Comparison of ENCODE assay signal across 1 cellular context in the genomic region with DNA sequence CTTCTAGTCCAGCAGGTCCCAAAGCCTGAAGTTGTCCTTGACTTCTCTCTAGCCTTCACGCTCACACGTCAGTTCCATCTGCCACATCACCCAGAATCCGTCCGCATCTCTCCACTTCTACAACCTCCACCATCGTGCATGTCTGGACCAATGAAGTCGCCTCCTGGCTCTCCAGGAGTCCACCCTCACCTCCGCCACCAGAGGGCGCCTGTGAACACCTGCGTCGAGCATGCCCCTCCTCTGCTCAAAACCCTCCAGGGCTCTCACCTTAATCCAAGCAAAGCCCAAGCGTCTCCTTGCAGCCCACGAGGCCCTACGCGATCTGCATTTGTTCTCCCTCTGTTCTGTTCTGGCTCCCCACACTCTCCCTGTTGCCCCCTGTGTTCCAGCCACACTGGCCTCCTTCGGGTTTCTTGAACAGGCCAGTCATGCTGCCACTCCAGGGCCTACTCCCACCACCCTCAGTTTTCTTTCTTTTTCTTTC.
A peak's percentile ranks its signal among the peaks of the same experiment; 100 is the strongest.
TF ChIP-seq lines count a peak whose summit lies in the region.

No MANE protein-coding gene starts in this region.

TF ChIP-seq in GM12878, 131 proteins besides CTCF, POLR2A, EP300 and RAD21 (continued from another document and continues in another):
- TF ChIP-seq, protein P1, sequence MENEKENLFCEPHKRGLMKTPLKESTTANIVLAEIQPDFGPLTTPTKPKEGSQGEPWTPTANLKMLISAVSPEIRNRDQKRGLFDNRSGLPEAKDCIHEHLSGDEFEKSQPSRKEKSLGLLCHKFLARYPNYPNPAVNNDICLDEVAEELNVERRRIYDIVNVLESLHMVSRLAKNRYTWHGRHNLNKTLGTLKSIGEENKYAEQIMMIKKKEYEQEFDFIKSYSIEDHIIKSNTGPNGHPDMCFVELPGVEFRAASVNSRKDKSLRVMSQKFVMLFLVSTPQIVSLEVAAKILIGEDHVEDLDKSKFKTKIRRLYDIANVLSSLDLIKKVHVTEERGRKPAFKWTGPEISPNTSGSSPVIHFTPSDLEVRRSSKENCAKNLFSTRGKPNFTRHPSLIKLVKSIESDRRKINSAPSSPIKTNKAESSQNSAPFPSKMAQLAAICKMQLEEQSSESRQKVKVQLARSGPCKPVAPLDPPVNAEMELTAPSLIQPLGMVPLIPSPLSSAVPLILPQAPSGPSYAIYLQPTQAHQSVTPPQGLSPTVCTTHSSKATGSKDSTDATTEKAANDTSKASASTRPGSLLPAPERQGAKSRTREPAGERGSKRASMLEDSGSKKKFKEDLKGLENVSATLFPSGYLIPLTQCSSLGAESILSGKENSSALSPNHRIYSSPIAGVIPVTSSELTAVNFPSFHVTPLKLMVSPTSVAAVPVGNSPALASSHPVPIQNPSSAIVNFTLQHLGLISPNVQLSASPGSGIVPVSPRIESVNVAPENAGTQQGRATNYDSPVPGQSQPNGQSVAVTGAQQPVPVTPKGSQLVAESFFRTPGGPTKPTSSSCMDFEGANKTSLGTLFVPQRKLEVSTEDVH (IDR thresholded peaks at IDR 0.05; ENCODE audit: low read depth, partially characterized antibody), result no peak
- TF ChIP-seq SMARCA5 (IDR thresholded peaks at IDR 0.05) (peak; percentile 54; the same call in 1 of the 2 replicates), ZNF384 (IDR thresholded peaks at IDR 0.05; ENCODE audit: borderline replicate concordance, low read depth, low read length) (no peak), CBX3 (IDR thresholded peaks at IDR 0.05; ENCODE audit: borderline replicate concordance, low read depth) (no peak), MEF2B (IDR thresholded peaks at IDR 0.05; ENCODE audit: partially characterized antibody, poor library complexity, severe bottlenecking) (no peak), HDAC6 (IDR thresholded peaks at IDR 0.05; ENCODE audit: unreplicated experiment) (no peak), BHLHE40 (IDR thresholded peaks at IDR 0.05; ENCODE audit: borderline replicate concordance in 1 of 2, low read depth in 2 of 2, low read length in 1 of 2) (0 out of 4 replicates have a peak, but pooled peaks of 1 of the 2 experiments have one; percentile 22), CREB1 (IDR thresholded peaks at IDR 0.05; ENCODE audit: low read depth) (peak; percentile 60), NR2C2 (IDR thresholded peaks at IDR 0.05; ENCODE audit: borderline replicate concordance, control insufficient read depth, insufficient read length, low read depth) (no peak), GABPA (IDR thresholded peaks at IDR 0.05; ENCODE audit: low read depth) (no peak), ZNF274 (IDR thresholded peaks at IDR 0.05; ENCODE audit: insufficient read depth, insufficient read length) (no peak), MYB (IDR thresholded peaks at IDR 0.05; ENCODE audit: borderline replicate concordance, low read depth, low read length) (no peak), RBBP5 (conservative IDR thresholded peaks at IDR 0.05) (no peak), ZBED1 (IDR thresholded peaks at IDR 0.05; ENCODE audit: borderline replicate concordance) (no peak), JUNB (IDR thresholded peaks at IDR 0.05) (no peak), MXI1 (IDR thresholded peaks at IDR 0.05; ENCODE audit: low read depth, low read length) (no peak), CBX5 (IDR thresholded peaks at IDR 0.05; ENCODE audit: low read depth) (no peak), SREBF1 (IDR thresholded peaks at IDR 0.05; ENCODE audit: low read length) (no peak), DPF2 (IDR thresholded peaks at IDR 0.05) (no peak), TCF12 (IDR thresholded peaks at IDR 0.05; ENCODE audit: low read depth, low read length) (peak; percentile 42; the same call in 1 of the 2 replicates), ESRRA (IDR thresholded peaks at IDR 0.05; ENCODE audit: low read length) (no peak), ASH2L (IDR thresholded peaks at IDR 0.05; ENCODE audit: borderline replicate concordance, low read depth) (no peak), MTA3 (IDR thresholded peaks at IDR 0.05; ENCODE audit: borderline replicate concordance, low read length) (no peak), BRCA1 (IDR thresholded peaks at IDR 0.05; ENCODE audit: low read depth, low read length) (no peak), CHD1 (IDR thresholded peaks at IDR 0.05; ENCODE audit: low read depth, low read length) (no peak), POLR2AphosphoS5 (IDR thresholded peaks at IDR 0.05; ENCODE audit: low read length) (no peak), CEBPB (IDR thresholded peaks at IDR 0.05; ENCODE audit: borderline replicate concordance in 1 of 2, low read depth in 2 of 2, low read length in 2 of 2) (no peak), MYC (IDR thresholded peaks at IDR 0.05; ENCODE audit: insufficient read depth, insufficient read length, insufficient replicate concordance, low read length, severe bottlenecking) (no peak)
- TF ChIP-seq, protein P2, sequence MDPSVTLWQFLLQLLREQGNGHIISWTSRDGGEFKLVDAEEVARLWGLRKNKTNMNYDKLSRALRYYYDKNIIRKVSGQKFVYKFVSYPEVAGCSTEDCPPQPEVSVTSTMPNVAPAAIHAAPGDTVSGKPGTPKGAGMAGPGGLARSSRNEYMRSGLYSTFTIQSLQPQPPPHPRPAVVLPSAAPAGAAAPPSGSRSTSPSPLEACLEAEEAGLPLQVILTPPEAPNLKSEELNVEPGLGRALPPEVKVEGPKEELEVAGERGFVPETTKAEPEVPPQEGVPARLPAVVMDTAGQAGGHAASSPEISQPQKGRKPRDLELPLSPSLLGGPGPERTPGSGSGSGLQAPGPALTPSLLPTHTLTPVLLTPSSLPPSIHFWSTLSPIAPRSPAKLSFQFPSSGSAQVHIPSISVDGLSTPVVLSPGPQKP (IDR thresholded peaks at IDR 0.05; ENCODE audit: low read depth, low read length), result peak; percentile 32; the same call in 1 of the 2 replicates
- TF ChIP-seq, protein P3, sequence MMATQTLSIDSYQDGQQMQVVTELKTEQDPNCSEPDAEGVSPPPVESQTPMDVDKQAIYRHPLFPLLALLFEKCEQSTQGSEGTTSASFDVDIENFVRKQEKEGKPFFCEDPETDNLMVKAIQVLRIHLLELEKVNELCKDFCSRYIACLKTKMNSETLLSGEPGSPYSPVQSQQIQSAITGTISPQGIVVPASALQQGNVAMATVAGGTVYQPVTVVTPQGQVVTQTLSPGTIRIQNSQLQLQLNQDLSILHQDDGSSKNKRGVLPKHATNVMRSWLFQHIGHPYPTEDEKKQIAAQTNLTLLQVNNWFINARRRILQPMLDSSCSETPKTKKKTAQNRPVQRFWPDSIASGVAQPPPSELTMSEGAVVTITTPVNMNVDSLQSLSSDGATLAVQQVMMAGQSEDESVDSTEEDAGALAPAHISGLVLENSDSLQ (IDR thresholded peaks at IDR 0.05), result peak; percentile 16; the same call in 1 of the 2 replicates
- TF ChIP-seq, protein P4, sequence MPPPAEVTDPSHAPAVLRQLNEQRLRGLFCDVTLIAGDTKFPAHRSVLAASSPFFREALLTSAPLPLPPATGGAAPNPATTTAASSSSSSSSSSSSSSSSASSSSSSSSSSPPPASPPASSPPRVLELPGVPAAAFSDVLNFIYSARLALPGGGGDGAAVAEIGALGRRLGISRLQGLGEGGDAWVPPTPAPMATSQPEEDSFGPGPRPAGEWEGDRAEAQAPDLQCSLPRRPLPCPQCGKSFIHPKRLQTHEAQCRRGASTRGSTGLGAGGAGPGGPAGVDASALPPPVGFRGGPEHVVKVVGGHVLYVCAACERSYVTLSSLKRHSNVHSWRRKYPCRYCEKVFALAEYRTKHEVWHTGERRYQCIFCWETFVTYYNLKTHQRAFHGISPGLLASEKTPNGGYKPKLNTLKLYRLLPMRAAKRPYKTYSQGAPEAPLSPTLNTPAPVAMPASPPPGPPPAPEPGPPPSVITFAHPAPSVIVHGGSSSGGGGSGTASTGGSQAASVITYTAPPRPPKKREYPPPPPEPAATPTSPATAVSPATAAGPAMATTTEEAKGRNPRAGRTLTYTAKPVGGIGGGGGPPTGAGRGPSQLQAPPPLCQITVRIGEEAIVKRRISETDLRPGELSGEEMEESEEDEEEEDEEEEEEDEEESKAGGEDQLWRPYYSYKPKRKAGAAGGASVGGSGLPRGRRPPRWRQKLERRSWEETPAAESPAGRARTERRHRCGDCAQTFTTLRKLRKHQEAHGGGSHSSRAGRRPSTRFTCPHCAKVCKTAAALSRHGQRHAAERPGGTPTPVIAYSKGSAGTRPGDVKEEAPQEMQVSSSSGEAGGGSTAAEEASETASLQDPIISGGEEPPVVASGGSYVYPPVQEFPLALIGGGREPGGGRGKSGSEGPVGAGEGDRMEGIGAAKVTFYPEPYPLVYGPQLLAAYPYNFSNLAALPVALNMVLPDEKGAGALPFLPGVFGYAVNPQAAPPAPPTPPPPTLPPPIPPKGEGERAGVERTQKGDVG (CRISPR knock-in tag; IDR thresholded peaks at IDR 0.05), result no peak
- TF ChIP-seq, protein P5, sequence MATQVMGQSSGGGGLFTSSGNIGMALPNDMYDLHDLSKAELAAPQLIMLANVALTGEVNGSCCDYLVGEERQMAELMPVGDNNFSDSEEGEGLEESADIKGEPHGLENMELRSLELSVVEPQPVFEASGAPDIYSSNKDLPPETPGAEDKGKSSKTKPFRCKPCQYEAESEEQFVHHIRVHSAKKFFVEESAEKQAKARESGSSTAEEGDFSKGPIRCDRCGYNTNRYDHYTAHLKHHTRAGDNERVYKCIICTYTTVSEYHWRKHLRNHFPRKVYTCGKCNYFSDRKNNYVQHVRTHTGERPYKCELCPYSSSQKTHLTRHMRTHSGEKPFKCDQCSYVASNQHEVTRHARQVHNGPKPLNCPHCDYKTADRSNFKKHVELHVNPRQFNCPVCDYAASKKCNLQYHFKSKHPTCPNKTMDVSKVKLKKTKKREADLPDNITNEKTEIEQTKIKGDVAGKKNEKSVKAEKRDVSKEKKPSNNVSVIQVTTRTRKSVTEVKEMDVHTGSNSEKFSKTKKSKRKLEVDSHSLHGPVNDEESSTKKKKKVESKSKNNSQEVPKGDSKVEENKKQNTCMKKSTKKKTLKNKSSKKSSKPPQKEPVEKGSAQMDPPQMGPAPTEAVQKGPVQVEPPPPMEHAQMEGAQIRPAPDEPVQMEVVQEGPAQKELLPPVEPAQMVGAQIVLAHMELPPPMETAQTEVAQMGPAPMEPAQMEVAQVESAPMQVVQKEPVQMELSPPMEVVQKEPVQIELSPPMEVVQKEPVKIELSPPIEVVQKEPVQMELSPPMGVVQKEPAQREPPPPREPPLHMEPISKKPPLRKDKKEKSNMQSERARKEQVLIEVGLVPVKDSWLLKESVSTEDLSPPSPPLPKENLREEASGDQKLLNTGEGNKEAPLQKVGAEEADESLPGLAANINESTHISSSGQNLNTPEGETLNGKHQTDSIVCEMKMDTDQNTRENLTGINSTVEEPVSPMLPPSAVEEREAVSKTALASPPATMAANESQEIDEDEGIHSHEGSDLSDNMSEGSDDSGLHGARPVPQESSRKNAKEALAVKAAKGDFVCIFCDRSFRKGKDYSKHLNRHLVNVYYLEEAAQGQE (IDR thresholded peaks at IDR 0.05; ENCODE audit: low read depth, low read length), result no peak
- TF ChIP-seq, protein P6, sequence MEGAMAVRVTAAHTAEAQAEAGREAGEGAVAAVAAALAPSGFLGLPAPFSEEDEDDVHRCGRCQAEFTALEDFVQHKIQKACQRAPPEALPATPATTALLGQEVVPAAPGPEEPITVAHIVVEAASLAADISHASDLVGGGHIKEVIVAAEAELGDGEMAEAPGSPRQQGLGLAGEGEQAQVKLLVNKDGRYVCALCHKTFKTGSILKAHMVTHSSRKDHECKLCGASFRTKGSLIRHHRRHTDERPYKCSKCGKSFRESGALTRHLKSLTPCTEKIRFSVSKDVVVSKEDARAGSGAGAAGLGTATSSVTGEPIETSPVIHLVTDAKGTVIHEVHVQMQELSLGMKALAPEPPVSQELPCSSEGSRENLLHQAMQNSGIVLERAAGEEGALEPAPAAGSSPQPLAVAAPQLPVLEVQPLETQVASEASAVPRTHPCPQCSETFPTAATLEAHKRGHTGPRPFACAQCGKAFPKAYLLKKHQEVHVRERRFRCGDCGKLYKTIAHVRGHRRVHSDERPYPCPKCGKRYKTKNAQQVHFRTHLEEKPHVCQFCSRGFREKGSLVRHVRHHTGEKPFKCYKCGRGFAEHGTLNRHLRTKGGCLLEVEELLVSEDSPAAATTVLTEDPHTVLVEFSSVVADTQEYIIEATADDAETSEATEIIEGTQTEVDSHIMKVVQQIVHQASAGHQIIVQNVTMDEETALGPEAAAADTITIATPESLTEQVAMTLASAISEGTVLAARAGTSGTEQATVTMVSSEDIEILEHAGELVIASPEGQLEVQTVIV (IDR thresholded peaks at IDR 0.05; ENCODE audit: borderline replicate concordance, partially characterized antibody), result no peak
- TF ChIP-seq, protein P7, sequence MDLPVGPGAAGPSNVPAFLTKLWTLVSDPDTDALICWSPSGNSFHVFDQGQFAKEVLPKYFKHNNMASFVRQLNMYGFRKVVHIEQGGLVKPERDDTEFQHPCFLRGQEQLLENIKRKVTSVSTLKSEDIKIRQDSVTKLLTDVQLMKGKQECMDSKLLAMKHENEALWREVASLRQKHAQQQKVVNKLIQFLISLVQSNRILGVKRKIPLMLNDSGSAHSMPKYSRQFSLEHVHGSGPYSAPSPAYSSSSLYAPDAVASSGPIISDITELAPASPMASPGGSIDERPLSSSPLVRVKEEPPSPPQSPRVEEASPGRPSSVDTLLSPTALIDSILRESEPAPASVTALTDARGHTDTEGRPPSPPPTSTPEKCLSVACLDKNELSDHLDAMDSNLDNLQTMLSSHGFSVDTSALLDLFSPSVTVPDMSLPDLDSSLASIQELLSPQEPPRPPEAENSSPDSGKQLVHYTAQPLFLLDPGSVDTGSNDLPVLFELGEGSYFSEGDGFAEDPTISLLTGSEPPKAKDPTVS (IDR thresholded peaks at IDR 0.05; ENCODE audit: low read depth, low read length), result no peak
- TF ChIP-seq, protein P8, sequence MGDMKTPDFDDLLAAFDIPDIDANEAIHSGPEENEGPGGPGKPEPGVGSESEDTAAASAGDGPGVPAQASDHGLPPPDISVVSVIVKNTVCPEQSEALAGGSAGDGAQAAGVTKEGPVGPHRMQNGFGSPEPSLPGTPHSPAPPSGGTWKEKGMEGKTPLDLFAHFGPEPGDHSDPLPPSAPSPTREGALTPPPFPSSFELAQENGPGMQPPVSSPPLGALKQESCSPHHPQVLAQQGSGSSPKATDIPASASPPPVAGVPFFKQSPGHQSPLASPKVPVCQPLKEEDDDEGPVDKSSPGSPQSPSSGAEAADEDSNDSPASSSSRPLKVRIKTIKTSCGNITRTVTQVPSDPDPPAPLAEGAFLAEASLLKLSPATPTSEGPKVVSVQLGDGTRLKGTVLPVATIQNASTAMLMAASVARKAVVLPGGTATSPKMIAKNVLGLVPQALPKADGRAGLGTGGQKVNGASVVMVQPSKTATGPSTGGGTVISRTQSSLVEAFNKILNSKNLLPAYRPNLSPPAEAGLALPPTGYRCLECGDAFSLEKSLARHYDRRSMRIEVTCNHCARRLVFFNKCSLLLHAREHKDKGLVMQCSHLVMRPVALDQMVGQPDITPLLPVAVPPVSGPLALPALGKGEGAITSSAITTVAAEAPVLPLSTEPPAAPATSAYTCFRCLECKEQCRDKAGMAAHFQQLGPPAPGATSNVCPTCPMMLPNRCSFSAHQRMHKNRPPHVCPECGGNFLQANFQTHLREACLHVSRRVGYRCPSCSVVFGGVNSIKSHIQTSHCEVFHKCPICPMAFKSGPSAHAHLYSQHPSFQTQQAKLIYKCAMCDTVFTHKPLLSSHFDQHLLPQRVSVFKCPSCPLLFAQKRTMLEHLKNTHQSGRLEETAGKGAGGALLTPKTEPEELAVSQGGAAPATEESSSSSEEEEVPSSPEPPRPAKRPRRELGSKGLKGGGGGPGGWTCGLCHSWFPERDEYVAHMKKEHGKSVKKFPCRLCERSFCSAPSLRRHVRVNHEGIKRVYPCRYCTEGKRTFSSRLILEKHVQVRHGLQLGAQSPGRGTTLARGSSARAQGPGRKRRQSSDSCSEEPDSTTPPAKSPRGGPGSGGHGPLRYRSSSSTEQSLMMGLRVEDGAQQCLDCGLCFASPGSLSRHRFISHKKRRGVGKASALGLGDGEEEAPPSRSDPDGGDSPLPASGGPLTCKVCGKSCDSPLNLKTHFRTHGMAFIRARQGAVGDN (IDR thresholded peaks at IDR 0.05), result no peak
